In genomic region chr15:58771621-58772235, GRCh38 we compare ENCODE assay signal across 8 cellular contexts. TPM values are rescaled to one million over a fixed set of nuclear protein-coding genes. Genes with fewer than 3 reads are reported as not detected.
A peak's percentile ranks its signal among the peaks of the same experiment; 100 is the strongest.
DNase-seq lines count a peak whose midpoint lies in the region; ATAC-seq and TF ChIP-seq lines count a peak whose summit lies in the region.

No MANE protein-coding gene starts in this region.

- H3K9me3 ChIP-seq in HAP-1: no peaks in the 10 kb centered on the region
- no peaks in the 10 kb centered on the region for H3K9me3 ChIP-seq in MM.1S (replicated peaks; ENCODE audit: insufficient read depth, low read length)

- H3K9me2 ChIP-seq in MM.1S (replicated peaks; ENCODE audit: insufficient read depth, low read length): no peaks in the 10 kb centered on the region

- H3K9me3 Mint-ChIP-seq in activated T-helper 17 cell treated with anti-CD3 and anti-CD28 coated beads, Interleukin-2, amount 50 U/mL, for 72 hours: no peaks in the 10 kb centered on the region
- H3K9me3 Mint-ChIP-seq in nephron progenitor cell: peaks cover 10% of the 10 kb centered on the region

- H2AFZ ChIP-seq in MM.1S (ENCODE audit: low read length): peak overlapping the region; percentile 93

- in situ Hi-C loops in HAP-1 (cut with MboI; ENCODE audit: low sequenced_read_pairs): loop anchor here (25.0 kb wide), 1 partner anchor 509 kb away; no protein-coding TSS in a partner anchor

- peak; percentile 1 for ATAC-seq in activated T-helper 17 cell treated with anti-CD3 and anti-CD28 coated beads, Interleukin-2, amount 50 U/mL, for 72 hours (replicated peaks)

- no peaks in the 10 kb centered on the region for H3K27me3 Mint-ChIP-seq in activated T-helper 17 cell treated with anti-CD3 and anti-CD28 coated beads, Interleukin-2, amount 50 U/mL, for 72 hours
- no peaks in the 10 kb centered on the region for H3K27me3 Mint-ChIP-seq in nephron progenitor cell (ENCODE audit: low read depth, poor library complexity)

- peaks cover 53% of the 10 kb centered on the region for H3K79me2 ChIP-seq in MM.1S (ENCODE audit: low read length)

- no peak for TF ChIP-seq CTCF in GM10266 (IDR thresholded peaks at IDR 0.05; ENCODE audit: control insufficient read depth, insufficient read depth, low read depth, missing control alignments)
- no peak for TF ChIP-seq CTCF in MM.1S (IDR thresholded peaks at IDR 0.05; ENCODE audit: low read length)
- TF ChIP-seq CTCF in fibroblast of the aortic adventitia (IDR thresholded peaks at IDR 0.05; ENCODE audit: insufficient read depth, low read length): no peak
- no peak for TF ChIP-seq CTCF in nephron progenitor cell (IDR thresholded peaks at IDR 0.05)

- peaks cover 5% of the 10 kb centered on the region for H3K4me1 Mint-ChIP-seq in activated T-helper 17 cell treated with anti-CD3 and anti-CD28 coated beads, Interleukin-2, amount 50 U/mL, for 72 hours
- H3K4me1 Mint-ChIP-seq in nephron progenitor cell: peaks cover 21% of the 10 kb centered on the region

- no peaks in the 10 kb centered on the region for H4K20me1 ChIP-seq in MM.1S (ENCODE audit: insufficient read depth, low read length)

- peak overlapping the region; percentile 74 for H3K4me2 ChIP-seq in MM.1S (ENCODE audit: low read depth, low read length)

- H3K4me3 ChIP-seq in HAP-1 (peak overlapping the region; percentile 99), MM.1S (ENCODE audit: low read length) (peak overlapping the region; percentile 93), fibroblast of the aortic adventitia (ENCODE audit: low read depth, low read length) (peak overlapping the region; percentile 91)

- no peak overlapping the region for H3K4me3 Mint-ChIP-seq in activated T-helper 17 cell treated with anti-CD3 and anti-CD28 coated beads, Interleukin-2, amount 50 U/mL, for 72 hours
- H3K4me3 Mint-ChIP-seq in nephron progenitor cell: no peak overlapping the region

- peak; percentile 34 for DNase-seq in GM10266 (ENCODE audit: extremely low spot score)
- DNase-seq in HAP-1 (ENCODE audit: low spot score in 2 of 2): peak; percentile 65 to 82
- no peak for DNase-seq in MM.1S
- DNase-seq in fibroblast of the aortic adventitia (ENCODE audit: low read depth): peak; percentile 11
- DNase-seq in nephron progenitor cell: peak; percentile 56
- no peak for DNase-seq in NCI-H2196 (lab: John Stamatoyannopoulos, UW; ENCODE audit: unreplicated experiment)
- no peak for DNase-seq in NCI-H128 (lab: John Stamatoyannopoulos, UW; ENCODE audit: unreplicated experiment)

- H3K27me3 ChIP-seq in HAP-1 (ENCODE audit: low read depth) (no peaks in the 10 kb centered on the region), MM.1S (replicated peaks; ENCODE audit: insufficient read depth, low read length) (no peaks in the 10 kb centered on the region)

- H3K36me3 ChIP-seq in HAP-1 (replicated peaks) (no peaks in the 10 kb centered on the region), MM.1S (replicated peaks; ENCODE audit: insufficient read depth, low read length) (no peaks in the 10 kb centered on the region)

- peak overlapping the region; percentile 78 for H3K9ac ChIP-seq in MM.1S (ENCODE audit: low read length)

- H3K27ac Mint-ChIP-seq in activated T-helper 17 cell treated with anti-CD3 and anti-CD28 coated beads, Interleukin-2, amount 50 U/mL, for 72 hours: peak overlapping the region; percentile 88
- peak overlapping the region; percentile 82 for H3K27ac Mint-ChIP-seq in nephron progenitor cell

- H3K4me1 ChIP-seq in HAP-1: peaks cover 18% of the 10 kb centered on the region
- H3K4me1 ChIP-seq in MM.1S (ENCODE audit: low read length): peaks cover 25% of the 10 kb centered on the region

- peaks cover 7% of the 10 kb centered on the region; the same call in 1 of the 2 replicates for H3F3A ChIP-seq in MM.1S (ENCODE audit: insufficient read depth, low read length)

- H3K36me3 Mint-ChIP-seq in activated T-helper 17 cell treated with anti-CD3 and anti-CD28 coated beads, Interleukin-2, amount 50 U/mL, for 72 hours (ENCODE audit: low read depth): no peaks in the 10 kb centered on the region
- H3K36me3 Mint-ChIP-seq in nephron progenitor cell (ENCODE audit: low read depth): no peaks in the 10 kb centered on the region

- H3K27ac ChIP-seq in MM.1S (ENCODE audit: low read length): peak overlapping the region; percentile 71; the same call in 1 of the 2 replicates

RNA-seq across cellular contexts. Expression of gene MINDY2, which starts 0.6 kb away (rescaled TPM):
- 10 to 100 TPM; 17.2 to 33.0 TPM for total RNA-seq in activated T-helper 17 cell treated with anti-CD3 and anti-CD28 coated beads, Interleukin-2, amount 50 U/mL, for 72 hours
- 11.9 and 25.8 TPM in 2 replicates for total RNA-seq in fibroblast of the aortic adventitia (ENCODE audit: low replicate concordance)

RNA-seq across cellular contexts. Expression of gene ADAM10, which starts 22.2 kb away (rescaled TPM):
- 10 to 100 TPM; 85.3 to 93.0 TPM for total RNA-seq in activated T-helper 17 cell treated with anti-CD3 and anti-CD28 coated beads, Interleukin-2, amount 50 U/mL, for 72 hours
- total RNA-seq in fibroblast of the aortic adventitia (ENCODE audit: low replicate concordance): 98.9 and 255 TPM in 2 replicates

Comparison
In these comparisons a context has a peak if more than half of its experiments do, and no peak if none do; other contexts are left out.
1. DNase-seq: peak in GM10266 (single experiment), HAP-1 (2 of 2), fibroblast of the aortic adventitia (single experiment) and nephron progenitor cell (single experiment); none in MM.1S (single experiment), NCI-H2196 (single experiment) and NCI-H128 (single experiment).
2. Peak in every context shown above with its lines, with median percentiles within 50 percentile points of each other: H3K4me3 ChIP-seq.